Comparison of ENCODE assay signal across 8 cellular contexts in genomic region chr14:60980811-60981625, GRCh38. TPM values are rescaled to one million over a fixed set of nuclear protein-coding genes. Genes with fewer than 3 reads are reported as not detected.
DNase-seq lines count a peak whose midpoint lies in the region; ATAC-seq, FAIRE-seq and TF ChIP-seq lines count a peak whose summit lies in the region.

Gene SLC38A6, plus strand, starts transcription at chr14:60981245. Its CDS starts 33 bp downstream, at chr14:60981278.
A gene with protein sequence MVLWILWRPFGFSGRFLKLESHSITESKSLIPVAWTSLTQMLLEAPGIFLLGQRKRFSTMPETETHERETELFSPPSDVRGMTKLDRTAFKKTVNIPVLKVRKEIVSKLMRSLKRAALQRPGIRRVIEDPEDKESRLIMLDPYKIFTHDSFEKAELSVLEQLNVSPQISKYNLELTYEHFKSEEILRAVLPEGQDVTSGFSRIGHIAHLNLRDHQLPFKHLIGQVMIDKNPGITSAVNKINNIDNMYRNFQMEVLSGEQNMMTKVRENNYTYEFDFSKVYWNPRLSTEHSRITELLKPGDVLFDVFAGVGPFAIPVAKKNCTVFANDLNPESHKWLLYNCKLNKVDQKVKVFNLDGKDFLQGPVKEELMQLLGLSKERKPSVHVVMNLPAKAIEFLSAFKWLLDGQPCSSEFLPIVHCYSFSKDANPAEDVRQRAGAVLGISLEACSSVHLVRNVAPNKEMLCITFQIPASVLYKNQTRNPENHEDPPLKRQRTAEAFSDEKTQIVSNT (minus strand): TSS chr14:60981079. CDS start chr14:60980973, 106 bp downstream.

- POLR2A ChIA-PET in BJ (lab: Charles Lee) = interaction anchor here (0.5 to 1.0 kb wide), 2 partner anchors 257 to 324 kb away, joined by 3 to 11 read pairs; partner anchors contain the start of gene SIX4

- peaks cover 3% of the 10 kb centered on the region for H3K4me1 ChIP-seq in colonic mucosa

- H3K4me3 ChIP-seq in BJ (ENCODE audit: low read depth, low read length) (peak within 1 kb of the TSS; percentile 77), colonic mucosa (peak within 1 kb of the TSS; percentile 83)

- CTCF ChIA-PET in BJ (lab: Yijun Ruan, JAX) = interaction anchor here (0.5 to 1.0 kb wide), 3 partner anchors 16 to 337 kb away, joined by 3 read pairs; no protein-coding TSS in a partner anchor

- peak; percentile 92 for FAIRE-seq in GM19239 (lab: Jason Lieb, UNC)

- peak; percentile 91 for ATAC-seq in HG03439 (IDR thresholded peaks at IDR 0.05; ENCODE audit: unreplicated experiment)

- TF ChIP-seq CTCF in BJ (IDR thresholded peaks at IDR 0.05; ENCODE audit: insufficient read depth, low read depth, low read length) (0 out of 2 replicates have a peak, but pooled peaks have one; percentile 4), colonic mucosa (IDR thresholded peaks at IDR 0.05) (no peak)

- H3K36me3 ChIP-seq in BJ (ENCODE audit: control insufficient read depth, insufficient read depth, low read length) (peaks cover 4% of the 10 kb centered on the region), colonic mucosa (no peaks in the 10 kb centered on the region)

- H3K9me3 ChIP-seq in colonic mucosa = no peaks in the 10 kb centered on the region

- H3K27me3 ChIP-seq in BJ (ENCODE audit: control insufficient read depth, insufficient read depth, low read length) (no peaks in the 10 kb centered on the region), colonic mucosa (no peaks in the 10 kb centered on the region)

- DNase-seq in BJ (ENCODE audit: low read depth) (peak; percentile 85), GM19239 (ENCODE audit: insufficient read length, low spot score) (peak; percentile 50), NCI-H510A (lab: John Stamatoyannopoulos, UW) (peak; percentile 91), colonic mucosa (peak; percentile 95), kidney glomerular epithelial cell (lab: John Stamatoyannopoulos, UW) (peak; percentile 89)
- DNase-seq in activated CD4-positive, alpha-beta T cell treated with anti-CD3 and anti-CD28 coated beads for 24 hours (ENCODE audit: low read depth in 2 of 2) = peak; percentile 80 to 84
- DNase-seq in stimulated activated CD4-positive, alpha-beta T cell treated with anti-CD3 and anti-CD28 coated beads, Interleukin-15, amount 100 ng/mL, for 48 hours (ENCODE audit: low read depth in 2 of 2) = peak; percentile 82 to 84

- peak within 1 kb of the TSS; percentile 82 to 84 for H3K9ac ChIP-seq in colonic mucosa (ENCODE audit: low read depth in 2 of 2, low read length in 2 of 2)

- H3K27ac ChIP-seq in colonic mucosa = peak within 1 kb of the TSS; percentile 81

- intact Hi-C loops in colonic mucosa (cut with DNase I) = no loop called here

RNA-seq across cellular contexts. Expression of gene SLC38A6, which starts in this region (rescaled TPM):
- 11.7 and 16.8 TPM in 2 replicates for polyA plus RNA-seq in BJ (2011; rRNA removed)
- polyA minus RNA-seq in BJ (2011; rRNA and poly(A)+ RNA removed) = 16.4 and 19.3 TPM in 2 replicates
- 1 to 10 TPM; 5.0 to 7.8 TPM for total RNA-seq in colonic mucosa

RNA-seq across cellular contexts. Expression of the second gene that starts in this region (rescaled TPM):
- 3.0 and 6.4 TPM in 2 replicates for polyA plus RNA-seq in BJ (2011; rRNA removed)
- polyA minus RNA-seq in BJ (2011; rRNA and poly(A)+ RNA removed) = 2.4 and 3.1 TPM in 2 replicates
- 1 to 10 TPM; 8.8 to 10.0 TPM for total RNA-seq in colonic mucosa

Comparison
In these comparisons a context has a peak if more than half of its experiments do, and no peak if none do; other contexts are left out.
1. Peak in every context shown above with its lines: DNase-seq, ATAC-seq, H3K4me3 ChIP-seq and H3K27ac ChIP-seq.